Comparison of ENCODE assay signal across 16 cellular contexts in the genomic region with DNA sequence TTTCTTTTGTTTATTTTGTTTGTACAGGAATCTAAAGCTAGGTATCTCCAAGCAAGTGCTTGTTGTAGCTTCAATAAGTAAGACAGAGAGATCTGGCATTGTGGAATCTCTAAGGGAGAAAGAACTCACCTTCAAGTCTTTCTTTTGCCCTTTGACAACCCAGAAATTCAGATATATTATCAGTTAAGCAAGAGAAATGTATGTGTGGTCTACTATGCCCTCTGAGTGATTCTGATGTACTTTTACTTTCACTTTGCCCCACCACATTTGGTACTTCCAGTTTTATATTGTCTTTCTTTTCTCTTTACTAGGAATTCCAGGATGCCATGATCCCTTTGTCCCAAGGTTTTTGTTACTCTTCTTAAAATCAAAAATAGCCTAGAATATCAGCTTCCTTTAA.
DNase-seq lines count a peak whose midpoint lies in the region; ATAC-seq lines count a peak whose summit lies in the region.
"Had no signal": no experiment of that assay in that cellular context is flagged by ENCODE, and none has a peak within 500 bp of the region (broad histone marks: within the 10 kb centered on the region; RNA-seq: fewer than 3 reads in every experiment).

No MANE protein-coding gene starts in this region.

- H3K36me3 Mint-ChIP-seq in activated T-cell treated with anti-CD3 and anti-CD28 coated beads, Interleukin-2, amount 50 U/mL, for 4 hours (ENCODE audit: insufficient read depth): no peaks in the 10 kb centered on the region
- H3K36me3 Mint-ChIP-seq in T-helper 17 cell (ENCODE audit: low read depth): no peaks in the 10 kb centered on the region
- H3K36me3 Mint-ChIP-seq in naive thymus-derived CD4-positive, alpha-beta T cell: no peaks in the 10 kb centered on the region

- POLR2A ChIA-PET in naive thymus-derived CD4-positive, alpha-beta T cell (lab: Charles Lee): no interaction called here

- no peaks in the 10 kb centered on the region for H3K4me1 ChIP-seq in naive thymus-derived CD4-positive, alpha-beta T cell (ENCODE audit: control insufficient read depth in 2 of 2, insufficient read depth in 2 of 2, low read length in 2 of 2)
- H3K4me1 ChIP-seq: body of pancreas, tibial artery had no signal

- H3K27me3 Mint-ChIP-seq in activated T-cell treated with anti-CD3 and anti-CD28 coated beads, Interleukin-2, amount 50 U/mL, for 4 hours (ENCODE audit: low read depth): no peaks in the 10 kb centered on the region
- H3K27me3 Mint-ChIP-seq in T-helper 17 cell: no peaks in the 10 kb centered on the region
- H3K27me3 Mint-ChIP-seq in naive thymus-derived CD4-positive, alpha-beta T cell: no peaks in the 10 kb centered on the region

- no peaks in the 10 kb centered on the region for H3K27me3 ChIP-seq in naive thymus-derived CD4-positive, alpha-beta T cell (ENCODE audit: control insufficient read depth in 2 of 2, insufficient read depth in 2 of 2, low read length in 2 of 2)
- H3K27me3 ChIP-seq: body of pancreas, tibial artery had no signal

- H3K27ac ChIP-seq in naive thymus-derived CD4-positive, alpha-beta T cell (ENCODE audit: low read depth, low read length): no peak overlapping the region
- H3K27ac ChIP-seq: body of pancreas, HL-60, tibial artery had no signal

- H3K9me3 Mint-ChIP-seq in activated T-cell treated with anti-CD3 and anti-CD28 coated beads, Interleukin-2, amount 50 U/mL, for 4 hours: peaks cover 9% of the 10 kb centered on the region
- H3K9me3 Mint-ChIP-seq in naive thymus-derived CD4-positive, alpha-beta T cell: peaks cover 0 to 20% (median 2%) of the 10 kb centered on the region in 11 donors

- peak overlapping the region; percentile 42 for H3K4me3 Mint-ChIP-seq in activated T-cell treated with anti-CD3 and anti-CD28 coated beads, Interleukin-2, amount 50 U/mL, for 4 hours
- peak overlapping the region; percentile 63 for H3K4me3 Mint-ChIP-seq in T-helper 17 cell
- H3K4me3 Mint-ChIP-seq in naive thymus-derived CD4-positive, alpha-beta T cell: peak overlapping the region in 6 of 10 donors; percentile 1 to 54 (median 18)

- peak overlapping the region; percentile 1 for H3K27ac Mint-ChIP-seq in T-helper 17 cell
- no peak overlapping the region for H3K27ac Mint-ChIP-seq in naive thymus-derived CD4-positive, alpha-beta T cell

- CTCF ChIA-PET in naive thymus-derived CD4-positive, alpha-beta T cell (lab: Charles Lee): no interaction called here

- peaks cover 7% of the 10 kb centered on the region for H3K4me1 Mint-ChIP-seq in activated T-cell treated with anti-CD3 and anti-CD28 coated beads, Interleukin-2, amount 50 U/mL, for 4 hours (ENCODE audit: low read depth)
- no peaks in the 10 kb centered on the region for H3K4me1 Mint-ChIP-seq in T-helper 17 cell
- H3K4me1 Mint-ChIP-seq in naive thymus-derived CD4-positive, alpha-beta T cell: peaks cover 0 to 10% (median 0%) of the 10 kb centered on the region in 7 donors

- intact Hi-C loops in naive thymus-derived CD4-positive, alpha-beta T cell (cut with micrococcal nuclease): no loop called here

- no peaks in the 10 kb centered on the region for H3K36me3 ChIP-seq in naive thymus-derived CD4-positive, alpha-beta T cell (ENCODE audit: control insufficient read depth in 2 of 3, insufficient read depth in 3 of 3, low read length in 3 of 3)
- H3K36me3 ChIP-seq: tibial artery had no signal

- ATAC-seq in activated T-cell treated with anti-CD3 and anti-CD28 coated beads, Interleukin-2, amount 50 U/mL, for 4 hours: no peak
- ATAC-seq in HG03460 (IDR thresholded peaks at IDR 0.05; ENCODE audit: unreplicated experiment) (peak; percentile 52), T-helper 17 cell (no peak), HG03457 (IDR thresholded peaks at IDR 0.05; ENCODE audit: unreplicated experiment) (no peak)
- ATAC-seq in naive thymus-derived CD4-positive, alpha-beta T cell: no peak
- ATAC-seq: activated CD4-positive, CD25-positive, alpha-beta regulatory T cell treated with anti-CD3 and anti-CD28 coated beads, Interleukin-2, amount 50 U/mL, for 24 hours; body of pancreas had no signal

- no peak overlapping the region for H3K4me3 ChIP-seq in naive thymus-derived CD4-positive, alpha-beta T cell (ENCODE audit: low read length)
- H3K4me3 ChIP-seq: body of pancreas, tibial artery had no signal

- DNase-seq in activated T-cell treated with anti-CD3 and anti-CD28 coated beads, Interleukin-2, amount 50 U/mL, for 4 hours: no peak
- DNase-seq in activated T-cell treated with anti-CD3 and anti-CD28 coated beads for 4 hours: no peak
- DNase-seq in T-helper 17 cell: no peak
- DNase-seq in naive thymus-derived CD4-positive, alpha-beta T cell: no peak
- DNase-seq in HPDE6-E6E7 (ENCODE audit: extremely low spot score): no peak
- DNase-seq in NCI-H187 treated with DMSO at 0.1 percent for 48 hours (lab: John Stamatoyannopoulos, UW): no peak
- DNase-seq: activated T-cell treated with anti-CD3 and anti-CD28 coated beads, Interleukin-2, amount 50 U/mL, for 1 hour; body of pancreas; MV-4-11; stimulated activated CD8-positive, alpha-beta memory T cell treated with anti-CD3 and anti-CD28 coated beads, Interleukin-4, amount 100 ng/mL, for 48 hours; SW 1271; tibial artery had no signal

- no peaks in the 10 kb centered on the region for H3K9me3 ChIP-seq in T-helper 17 cell (ENCODE audit: control insufficient read depth, low read length, poor library complexity, severe bottlenecking)
- no peaks in the 10 kb centered on the region for H3K9me3 ChIP-seq in naive thymus-derived CD4-positive, alpha-beta T cell (ENCODE audit: control insufficient read depth in 2 of 3, low read length in 3 of 3)
- H3K9me3 ChIP-seq: body of pancreas, tibial artery had no signal
